ENCODE assay signal across 16 cellular contexts in genomic region chr16:23566724-23567123, GRCh38. TPM values are rescaled to one million over a fixed set of nuclear protein-coding genes. Genes with fewer than 3 reads are reported as not detected.
DNase-seq lines count a peak whose midpoint lies in the region; ATAC-seq and TF ChIP-seq lines count a peak whose summit lies in the region.
"Had no signal": no experiment of that assay in that cellular context is flagged by ENCODE, and none has a peak within 500 bp of the region (broad histone marks: within the 10 kb centered on the region; RNA-seq: fewer than 3 reads in every experiment).

No MANE protein-coding gene starts in this region.

- in situ Hi-C loops in SK-MEL-5 (cut with HindIII; ENCODE audit: low pct_unique_long_range_greater_than_20kb, low sequenced_read_pairs) = no loop called here
- in situ Hi-C loops in gastrocnemius medialis (cut with MboI; ENCODE audit: low sequenced_read_pairs in 4 of 4) = no loop called here

- TF ChIP-seq POLR2A in gastrocnemius medialis (IDR thresholded peaks at IDR 0.05) = no peak

- ATAC-seq in gastrocnemius medialis = no peak
- no peak for ATAC-seq in HG02642 (IDR thresholded peaks at IDR 0.05; ENCODE audit: poor library complexity, unreplicated experiment)

- H3K36me3 ChIP-seq in CD4-positive, alpha-beta memory T cell (ENCODE audit: insufficient read depth, low read length) = peaks cover 66% of the 10 kb centered on the region
- peaks cover 0 to 91% of the 10 kb centered on the region in 2 donors for H3K36me3 ChIP-seq in gastrocnemius medialis

- no peaks in the 10 kb centered on the region for H3K27me3 Mint-ChIP-seq in CD4-positive, alpha-beta memory T cell
- H3K27me3 Mint-ChIP-seq: CD4-positive, alpha-beta T cell had no signal

- H3K27me3 ChIP-seq in CD4-positive, alpha-beta memory T cell (ENCODE audit: insufficient read depth, low read length) = no peaks in the 10 kb centered on the region
- no peaks in the 10 kb centered on the region for H3K27me3 ChIP-seq in gastrocnemius medialis
- H3K27me3 ChIP-seq: BLaER1 treated with 17β-estradiol and CSF1 and Interleukin-3, amounts not matched to agents 10 nM and 100 nM had no signal

- H3K4me1 Mint-ChIP-seq in CD4-positive, alpha-beta memory T cell = peaks cover 0 to 4% (median 2%) of the 10 kb centered on the region in 4 donors

- no peak for TF ChIP-seq CTCF in gastrocnemius medialis (IDR thresholded peaks at IDR 0.05 in 4 of 5, conservative IDR thresholded peaks at IDR 0.05 in 1 of 5)

- H3K27ac ChIP-seq in CD4-positive, alpha-beta memory T cell (ENCODE audit: low read depth, low read length) = no peak overlapping the region
- peak overlapping the region; percentile 89 to 98 (median 96) for H3K27ac ChIP-seq in gastrocnemius medialis
- H3K27ac ChIP-seq: BLaER1 treated with 17β-estradiol and CSF1 and Interleukin-3, amounts not matched to agents 10 nM and 100 nM had no signal

- CTCF ChIA-PET in CD4-positive, alpha-beta memory T cell (lab: Charles Lee; ENCODE audit: partially characterized antibody) = no interaction called here

- H3K4me3 ChIP-seq in CD4-positive, alpha-beta memory T cell (ENCODE audit: low read length in 2 of 2) = no peak overlapping the region
- no peak overlapping the region for H3K4me3 ChIP-seq in gastrocnemius medialis
- H3K4me3 ChIP-seq: BLaER1 treated with 17β-estradiol and CSF1 and Interleukin-3, amounts not matched to agents 10 nM and 100 nM; HAP-1 had no signal

- no peaks in the 10 kb centered on the region for H3K4me1 ChIP-seq in CD4-positive, alpha-beta memory T cell (ENCODE audit: insufficient read depth, low read length)
- peaks cover 47 to 48% of the 10 kb centered on the region in 2 donors for H3K4me1 ChIP-seq in gastrocnemius medialis
- H3K4me1 ChIP-seq: HAP-1 had no signal

- H3K9me3 ChIP-seq in CD4-positive, alpha-beta memory T cell (ENCODE audit: control insufficient read depth in 1 of 2, low read length in 2 of 2) = no peaks in the 10 kb centered on the region
- no peaks in the 10 kb centered on the region for H3K9me3 ChIP-seq in gastrocnemius medialis
- H3K9me3 ChIP-seq: BLaER1 treated with 17β-estradiol and CSF1 and Interleukin-3, amounts not matched to agents 10 nM and 100 nM; HAP-1 had no signal

- peak overlapping the region in 4 of 7 donors; percentile 15 to 42 (median 33) for H3K27ac Mint-ChIP-seq in CD4-positive, alpha-beta memory T cell
- H3K27ac Mint-ChIP-seq: CD4-positive, alpha-beta T cell had no signal

- peak overlapping the region in 1 of 8 donors; percentile 52 for H3K4me3 Mint-ChIP-seq in CD4-positive, alpha-beta memory T cell
- H3K4me3 Mint-ChIP-seq: CD4-positive, alpha-beta T cell had no signal

- DNase-seq in CD4-positive, alpha-beta memory T cell = no peak
- peak; percentile 76 for DNase-seq in SK-MEL-5 (ENCODE audit: low read depth, low spot score)
- DNase-seq in myocyte (ENCODE audit: low read depth) = peak; percentile 34
- no peak for DNase-seq in gastrocnemius medialis
- DNase-seq in mucosa of gallbladder (ENCODE audit: low spot score) = no peak
- DNase-seq in Kasumi-1 (lab: John Stamatoyannopoulos, UW) = no peak
- DNase-seq: ACHN; CD4-positive, alpha-beta T cell; COR-L47; DMS153; DMS79 treated with DMSO at 0.1 percent for 48 hours; EL; GOT3 had no signal

- H3K36me3 Mint-ChIP-seq in CD4-positive, alpha-beta memory T cell = peaks cover 53 to 77% of the 10 kb centered on the region in 2 donors

- no peaks in the 10 kb centered on the region for H3K9me3 Mint-ChIP-seq in CD4-positive, alpha-beta memory T cell
- H3K9me3 Mint-ChIP-seq: CD4-positive, alpha-beta T cell had no signal

- POLR2A ChIA-PET in CD4-positive, alpha-beta memory T cell (lab: Charles Lee; ENCODE audit: partially characterized antibody) = no interaction called here

- intact Hi-C loops in CD4-positive, alpha-beta memory T cell (cut with micrococcal nuclease) = no loop called here
- intact Hi-C loops in gastrocnemius medialis (cut with DNase I; ENCODE audit: low total_unique reads) = no loop called here

RNA-seq across cellular contexts. Expression of gene UBFD1, which starts 9.2 kb away (rescaled TPM):
- total RNA-seq in CD4-positive, alpha-beta memory T cell = 10 to 100 TPM; 41.0 to 41.2 TPM
- 10 to 100 TPM; 11.9 to 15.3 TPM for polyA plus RNA-seq in CD4-positive, alpha-beta memory T cell
- 41.7 and 53.1 TPM in 2 replicates for total RNA-seq in SK-MEL-5 (2014; rRNA removed; shearing (Covaris generic))
- 95.2 and 98.0 TPM in 2 replicates for polyA plus RNA-seq in SK-MEL-5 (2015; cell fraction: cytosol; rRNA removed)
- 88.4 and 100 TPM in 2 replicates for polyA plus RNA-seq in SK-MEL-5 (2015; cell fraction: nucleus; rRNA removed)
- total RNA-seq in myocyte = 234 and 277 TPM in 2 replicates
- 63.2 TPM for polyA plus RNA-seq in myocyte (2012)
- total RNA-seq in gastrocnemius medialis = 100 to 1,000 TPM; 133 to 367 (median 317) TPM
- 64.9 TPM for total RNA-seq in mucosa of gallbladder

RNA-seq across cellular contexts. Expression of gene EARS2, which starts 9.6 kb away (rescaled TPM):
- total RNA-seq in CD4-positive, alpha-beta memory T cell = 10 to 100 TPM; 13.6 to 16.0 TPM
- polyA plus RNA-seq in CD4-positive, alpha-beta memory T cell = 10 to 100 TPM; 11.4 to 15.6 TPM
- 41.9 and 44.3 TPM in 2 replicates for total RNA-seq in SK-MEL-5 (2014; rRNA removed; shearing (Covaris generic))
- 67.5 and 73.0 TPM in 2 replicates for polyA plus RNA-seq in SK-MEL-5 (2015; cell fraction: cytosol; rRNA removed)
- 45.2 and 61.6 TPM in 2 replicates for polyA plus RNA-seq in SK-MEL-5 (2015; cell fraction: nucleus; rRNA removed)
- total RNA-seq in myocyte = 37.5 and 50.0 TPM in 2 replicates
- 25.8 TPM for polyA plus RNA-seq in myocyte (2012)
- total RNA-seq in gastrocnemius medialis = 10 to 100 TPM in 3 of 4 donors, 1 to 10 TPM in 1; 8.4 to 39.6 (median 19.3) TPM
- total RNA-seq in mucosa of gallbladder = 17.2 TPM

RNA-seq across cellular contexts. Expression of gene NDUFAB1, which starts 29.4 kb away (rescaled TPM):
- total RNA-seq in CD4-positive, alpha-beta memory T cell = 10 to 100 TPM; 45.4 to 45.7 TPM
- polyA plus RNA-seq in CD4-positive, alpha-beta memory T cell = 100 to 1,000 TPM; 197 to 241 TPM
- 182 and 201 TPM in 2 replicates for total RNA-seq in SK-MEL-5 (2014; rRNA removed; shearing (Covaris generic))
- 158 and 222 TPM in 2 replicates for polyA plus RNA-seq in SK-MEL-5 (2015; cell fraction: cytosol; rRNA removed)
- 48.3 and 53.0 TPM in 2 replicates for polyA plus RNA-seq in SK-MEL-5 (2015; cell fraction: nucleus; rRNA removed)
- total RNA-seq in myocyte = 199 and 205 TPM in 2 replicates
- polyA plus RNA-seq in myocyte (2012) = 157 TPM
- total RNA-seq in gastrocnemius medialis = 100 to 1,000 TPM; 166 to 400 (median 323) TPM
- 87.2 TPM for total RNA-seq in mucosa of gallbladder

RNA-seq across cellular contexts. Expression of gene GGA2, which starts 56.4 kb away (rescaled TPM):
- 100 to 1,000 TPM; 114 to 118 TPM for total RNA-seq in CD4-positive, alpha-beta memory T cell
- 10 to 100 TPM; 49.2 to 49.6 TPM for polyA plus RNA-seq in CD4-positive, alpha-beta memory T cell
- total RNA-seq in SK-MEL-5 (2014; rRNA removed; shearing (Covaris generic)) = 43.6 and 58.0 TPM in 2 replicates
- 51.1 and 61.2 TPM in 2 replicates for polyA plus RNA-seq in SK-MEL-5 (2015; cell fraction: cytosol; rRNA removed)
- polyA plus RNA-seq in SK-MEL-5 (2015; cell fraction: nucleus; rRNA removed) = 185 and 256 TPM in 2 replicates
- total RNA-seq in myocyte (42.5 and 52.5 TPM in 2 replicates), gastrocnemius medialis (10 to 100 TPM; 31.0 to 79.9 (median 48.8) TPM), mucosa of gallbladder (54.3 TPM)
- 40.4 TPM for polyA plus RNA-seq in myocyte (2012)

Comparison
In these comparisons a context has a peak if more than half of its experiments do, and no peak if none do; other contexts are left out.
1. DNase-seq: peak in SK-MEL-5 (single experiment) and myocyte (single experiment); none in CD4-positive, alpha-beta memory T cell (0 of 5), gastrocnemius medialis (0 of 2), mucosa of gallbladder (single experiment) and Kasumi-1 (0 of 2).